Comparison of ENCODE assay signal across 23 cellular contexts in genomic region chr12:55876110-55876509, GRCh38. TPM values are rescaled to one million over a fixed set of nuclear protein-coding genes. Genes with fewer than 3 reads are reported as not detected.
"Had no signal": no experiment of that assay in that cellular context is flagged by ENCODE, and none has a peak within 500 bp of the region (broad histone marks: within the 10 kb centered on the region; RNA-seq: fewer than 3 reads in every experiment).

No MANE protein-coding gene starts in this region.

- DNase-seq: activated B cell treated with CpG ODN at 0.5 μM for 24 hours; activated CD4-positive, alpha-beta T cell treated with anti-CD3 and anti-CD28 coated beads, Interleukin-2, amount 10 ng/mL, durations not matched to agents 24 days and 14 days; activated CD8-positive, alpha-beta memory T cell treated with anti-CD3 and anti-CD28 coated beads, Interleukin-2, amount 50 U/mL, for 48 hours; activated gamma-delta T cell treated with Interleukin-2 at 50 U/mL for 16 hours; brain microvascular endothelial cell; effector memory CD4-positive, alpha-beta T cell; foreskin melanocyte; left cardiac atrium; naive thymus-derived CD4-positive, alpha-beta T cell; nucleus accumbens; right cardiac atrium; small intestine; stimulated activated CD4-positive, alpha-beta T cell treated with anti-CD3 and anti-CD28 coated beads, Interleukin-4, amount 100 ng/mL, for 4 hours; stimulated activated CD8-positive, alpha-beta memory T cell treated with anti-CD3 and anti-CD28 coated beads, Interleukin-4, amount 100 ng/mL, for 48 hours; stimulated activated naive CD8-positive, alpha-beta T cell treated with anti-CD3 and anti-CD28 coated beads, Interleukin-15, Interleukin-2, amounts not matched to agents 100 U/mL and 50 U/mL, for 24 hours; T-helper 2 cell; uterus had no signal

- H3K27me3 Mint-ChIP-seq: activated B cell treated with CpG ODN at 0.5 μM for 24 hours; activated CD4-positive, alpha-beta T cell treated with anti-CD3 and anti-CD28 coated beads, Interleukin-2, amount 10 ng/mL, durations not matched to agents 24 days and 14 days; activated naive CD8-positive, alpha-beta T cell; central memory CD8-positive, alpha-beta T cell; naive thymus-derived CD4-positive, alpha-beta T cell; progenitor cell of endocrine pancreas had no signal

- H3K9me3 ChIP-seq: thoracic aorta, uterus had no signal

- ATAC-seq: left cardiac atrium; naive thymus-derived CD4-positive, alpha-beta T cell; right cardiac atrium; stimulated activated naive CD8-positive, alpha-beta T cell treated with anti-CD3 and anti-CD28 coated beads, Interleukin-15, Interleukin-2, amounts not matched to agents 100 U/mL and 50 U/mL, for 24 hours had no signal

- H3K36me3 Mint-ChIP-seq: activated naive CD8-positive, alpha-beta T cell had no signal

- FAIRE-seq: small intestine, TTC549 had no signal

- H3K27me3 ChIP-seq: brain microvascular endothelial cell, uterus had no signal

- H3K27ac ChIP-seq: brain microvascular endothelial cell, thoracic aorta, uterus had no signal

- H3K4me1 Mint-ChIP-seq: activated B cell treated with CpG ODN at 0.5 μM for 24 hours; central memory CD8-positive, alpha-beta T cell had no signal

- H3K27ac Mint-ChIP-seq: activated B cell treated with CpG ODN at 0.5 μM for 24 hours; activated CD4-positive, alpha-beta T cell treated with anti-CD3 and anti-CD28 coated beads, Interleukin-2, amount 10 ng/mL, durations not matched to agents 24 days and 14 days; activated naive CD8-positive, alpha-beta T cell; naive thymus-derived CD4-positive, alpha-beta T cell; progenitor cell of endocrine pancreas had no signal

- H3K4me3 ChIP-seq: lung, thoracic aorta, uterus had no signal

- H3K36me3 ChIP-seq: brain microvascular endothelial cell, thoracic aorta, uterus had no signal

- H3K4me3 Mint-ChIP-seq: activated B cell treated with CpG ODN at 0.5 μM for 24 hours; activated CD4-positive, alpha-beta T cell treated with anti-CD3 and anti-CD28 coated beads, Interleukin-2, amount 10 ng/mL, durations not matched to agents 24 days and 14 days; activated naive CD8-positive, alpha-beta T cell; central memory CD8-positive, alpha-beta T cell; naive thymus-derived CD4-positive, alpha-beta T cell had no signal

- H3K4me1 ChIP-seq: uterus had no signal

RNA-seq across cellular contexts. Expression of gene MMP19, which starts 33.4 kb away (rescaled TPM):
- total RNA-seq: activated CD4-positive, alpha-beta T cell treated with anti-CD3 and anti-CD28 coated beads, Interleukin-2, amount 10 ng/mL, durations not matched to agents 24 days and 14 days had no signal
- polyA plus RNA-seq: naive thymus-derived CD4-positive, alpha-beta T cell had no signal
